In genomic region chr4:41256131-41256739, GRCh38 we compare ENCODE assay signal across 8 cellular contexts. TPM values are rescaled to one million over a fixed set of nuclear protein-coding genes. Genes with fewer than 3 reads are reported as not detected.
DNase-seq lines count a peak whose midpoint lies in the region; ATAC-seq and TF ChIP-seq lines count a peak whose summit lies in the region.

No MANE protein-coding gene starts in this region.

- H3K9me3 ChIP-seq in psoas muscle, result no peaks in the 10 kb centered on the region

- DNase-seq in ELF-1 (ENCODE audit: low read depth, low spot score) (peak; percentile 29), NCI-H226 (peak; percentile 39), endothelial cell (ENCODE audit: low spot score) (peak; percentile 5), psoas muscle (no peak)
- DNase-seq in stimulated activated naive CD4-positive, alpha-beta T cell treated with Interleukin-2 at 50 U/mL for 16 hours (lab: John Stamatoyannopoulos, UW), result no peak

- peaks cover 20% of the 10 kb centered on the region for H3K4me1 Mint-ChIP-seq in endothelial cell (ENCODE audit: unreplicated experiment)

- H3K4me3 Mint-ChIP-seq in endothelial cell (ENCODE audit: unreplicated experiment), result peak overlapping the region; percentile 79

- peaks cover 0 to 45% (median 4%) of the 10 kb centered on the region in 3 donors for H3K27me3 ChIP-seq in psoas muscle (ENCODE audit: insufficient read depth in 3 of 3, low read length in 2 of 3)

- no peaks in the 10 kb centered on the region for H3K36me3 ChIP-seq in psoas muscle (ENCODE audit: insufficient read depth in 1 of 2, low read depth in 1 of 2)

- no peak for ATAC-seq in psoas muscle
- ATAC-seq in GM21360 (IDR thresholded peaks at IDR 0.05; ENCODE audit: unreplicated experiment), result no peak
- no peak for ATAC-seq in HG03108 (IDR thresholded peaks at IDR 0.05; ENCODE audit: unreplicated experiment)
- no peak for ATAC-seq in GM21390 (IDR thresholded peaks at IDR 0.05; ENCODE audit: unreplicated experiment)

- H3K27ac Mint-ChIP-seq in endothelial cell (ENCODE audit: unreplicated experiment), result peak overlapping the region; percentile 55

- H3K27me3 Mint-ChIP-seq in endothelial cell (ENCODE audit: unreplicated experiment), result peaks cover 2% of the 10 kb centered on the region

- H3K4me1 ChIP-seq in psoas muscle, result peaks cover 5% of the 10 kb centered on the region

- peaks cover 18% of the 10 kb centered on the region for H3K36me3 Mint-ChIP-seq in endothelial cell (ENCODE audit: low read depth, unreplicated experiment)

- intact Hi-C loops in psoas muscle (cut with DNase I), result no loop called here

- TF ChIP-seq CTCF in endothelial cell (IDR thresholded peaks at IDR 0.05; ENCODE audit: unreplicated experiment) (no peak), psoas muscle (IDR thresholded peaks at IDR 0.05) (no peak)

- H3K4me3 ChIP-seq in psoas muscle, result peak overlapping the region; percentile 64

- no peaks in the 10 kb centered on the region for H3K9me3 Mint-ChIP-seq in endothelial cell (ENCODE audit: unreplicated experiment)

- WGBS in psoas muscle, 3 donors, result 40 to 46% (median 42%) methylated on average over 13 of the region's 13 CpGs

- H3K27ac ChIP-seq in psoas muscle, result no peak overlapping the region

RNA-seq across cellular contexts. Expression of gene UCHL1, which starts 0.5 kb away (rescaled TPM):
- total RNA-seq in endothelial cell (ENCODE audit: unreplicated experiment), result 397 TPM
- total RNA-seq in psoas muscle, result 10 to 100 TPM; 10.6 to 53.7 (median 25.7) TPM
- polyA plus RNA-seq in psoas muscle, result 10 to 100 TPM; 10.5 to 88.3 (median 23.4) TPM

RNA-seq across cellular contexts. Expression of gene APBB2, which starts 41.9 kb away (rescaled TPM):
- 103 TPM for total RNA-seq in endothelial cell (ENCODE audit: unreplicated experiment)
- 10 to 100 TPM in 3 of 4 donors, 1 to 10 TPM in 1; 7.8 to 37.4 (median 12.7) TPM for total RNA-seq in psoas muscle
- 10 to 100 TPM in 1 of 3 donors, 1 to 10 TPM in 2; 3.1 to 12.5 (median 3.2) TPM for polyA plus RNA-seq in psoas muscle

Comparison
In these comparisons a context has a peak if more than half of its experiments do, and no peak if none do; other contexts are left out.
1. DNase-seq: peak in ELF-1 (single experiment), NCI-H226 (single experiment) and endothelial cell (single experiment); none in psoas muscle (0 of 2) and stimulated activated naive CD4-positive, alpha-beta T cell treated with Interleukin-2 at 50 U/mL for 16 hours (single experiment).